Comparison of ENCODE assay signal across 8 cellular contexts in genomic region chr15:97235285-97235985, GRCh38.
DNase-seq lines count a peak whose midpoint lies in the region; ATAC-seq, FAIRE-seq and TF ChIP-seq lines count a peak whose summit lies in the region.

No MANE protein-coding gene starts in this region.

- H3K36me3 ChIP-seq in endothelial cell of umbilical vein (ENCODE audit: control insufficient read depth in 2 of 2, extremely low read depth in 1 of 2, insufficient read depth in 2 of 2, low read length in 2 of 2), result no peaks in the 10 kb centered on the region

- H3K9me3 ChIP-seq in endothelial cell of umbilical vein (replicated peaks; ENCODE audit: control insufficient read depth, insufficient read depth, low read length), result no peaks in the 10 kb centered on the region

- CTCF ChIA-PET in endothelial cell of umbilical vein (lab: Charles Lee), result interaction anchor here (0.7 to 6.3 kb wide), 13 partner anchors 9 to 1975 kb away, joined by 3 to 61 read pairs (median 5); partner anchors contain the start of gene NR2F2

- TF ChIP-seq CTCF in LNCaP clone FGC (IDR thresholded peaks at IDR 0.05; ENCODE audit: control insufficient read depth, extremely low read depth, insufficient read depth) (peak; percentile 90), endothelial cell of umbilical vein (IDR thresholded peaks at IDR 0.05; ENCODE audit: extremely low read depth in 1 of 2, insufficient read depth in 1 of 2, low read depth in 1 of 2, low read length in 2 of 2) (peak; percentile 75 to 90)

- no peak overlapping the region for H3K9ac ChIP-seq in endothelial cell of umbilical vein (replicated peaks; ENCODE audit: extremely low read depth, insufficient read depth, low read length)

- no peak for ATAC-seq in HG02610 (IDR thresholded peaks at IDR 0.05; ENCODE audit: unreplicated experiment)
- no peak for ATAC-seq in GM19397 (IDR thresholded peaks at IDR 0.05; ENCODE audit: unreplicated experiment)

- dilution Hi-C loops in endothelial cell of umbilical vein (cut with MboI; ENCODE audit: extremely low pct_ligation_motif_present, low sequenced_read_pairs), result no loop called here

- peaks cover 0 to 2% of the 10 kb centered on the region in 2 experiments for H3K27me3 ChIP-seq in endothelial cell of umbilical vein (ENCODE audit: control insufficient read depth in 2 of 2, insufficient read depth in 2 of 2, low read length in 2 of 2)

- intact Hi-C loops in endothelial cell of umbilical vein (cut with micrococcal nuclease), result loop anchor here (1.0 to 10.0 kb wide), 7 partner anchors 343 to 1978 kb away; no protein-coding TSS in a partner anchor

- peak; percentile 84 for FAIRE-seq in endothelial cell of umbilical vein (lab: Jason Lieb, UNC)

- POLR2A ChIA-PET in endothelial cell of umbilical vein (lab: Charles Lee), result no interaction called here

- no peaks in the 10 kb centered on the region for H3K9me1 ChIP-seq in endothelial cell of umbilical vein (replicated peaks; ENCODE audit: control insufficient read depth, extremely low read depth, insufficient read depth, low read length)

- H3K4me2 ChIP-seq in endothelial cell of umbilical vein (ENCODE audit: insufficient read depth, low read length), result peak overlapping the region; percentile 39

- no peak overlapping the region for H3K4me3 ChIP-seq in LNCaP clone FGC (ENCODE audit: low read depth, low read length)
- H3K4me3 ChIP-seq in endothelial cell of umbilical vein (replicated peaks in 1 of 3; ENCODE audit: insufficient read depth in 1 of 3, low read depth in 1 of 3, low read length in 3 of 3), result no peak overlapping the region

- DNase-seq in A172 (ENCODE audit: low spot score) (peak; percentile 35), GM03348 (ENCODE audit: low spot score) (peak; percentile 82), LNCaP clone FGC (ENCODE audit: low read depth) (peak; percentile 10), SW 1271 (lab: John Stamatoyannopoulos, UW) (peak; percentile 6 to 55), endothelial cell of umbilical vein (ENCODE audit: low read depth, low spot score) (peak; percentile 71), myocyte (ENCODE audit: low read depth) (peak; percentile 67)

- no peak for TF ChIP-seq POLR2A in endothelial cell of umbilical vein (IDR thresholded peaks at IDR 0.05; ENCODE audit: low read depth, low read length)

- H4K20me1 ChIP-seq in endothelial cell of umbilical vein (replicated peaks; ENCODE audit: control insufficient read depth, extremely low read depth, insufficient read depth, low read length), result no peaks in the 10 kb centered on the region

- H3K79me2 ChIP-seq in endothelial cell of umbilical vein (ENCODE audit: control insufficient read depth, insufficient read depth, low read length), result no peaks in the 10 kb centered on the region

- H2AFZ ChIP-seq in endothelial cell of umbilical vein (ENCODE audit: low read depth, low read length), result peak overlapping the region; percentile 80

- H3K4me1 ChIP-seq in endothelial cell of umbilical vein (ENCODE audit: control insufficient read depth, extremely low read depth, insufficient read depth, low read length), result no peaks in the 10 kb centered on the region

- no peak overlapping the region for H3K27ac ChIP-seq in endothelial cell of umbilical vein (ENCODE audit: insufficient read depth, low read depth, low read length)

- no TSS peak for BruUV-seq in endothelial cell of umbilical vein (replicated peaks; lab: Mats Ljungman, UMichigan)

TF ChIP-seq in endothelial cell of umbilical vein, 7 proteins besides CTCF, POLR2A, EP300 and RAD21:
- TF ChIP-seq POLR2AphosphoS5 (IDR thresholded peaks at IDR 0.05; ENCODE audit: insufficient read depth, low read depth, low read length) (no peak), MYC (IDR thresholded peaks at IDR 0.05; ENCODE audit: low read depth, low read length) (no peak), EZH2 (IDR thresholded peaks at IDR 0.05; ENCODE audit: borderline replicate concordance, low read depth, low read length, severe bottlenecking) (no peak), MAX (IDR thresholded peaks at IDR 0.05; ENCODE audit: insufficient read depth, insufficient read length) (no peak), JUN (IDR thresholded peaks at IDR 0.05; ENCODE audit: borderline replicate concordance, insufficient read depth, insufficient read length, low read depth) (no peak), GATA2 (IDR thresholded peaks at IDR 0.05; ENCODE audit: insufficient read depth, insufficient read length, low read depth, low read length) (no peak), FOS (IDR thresholded peaks at IDR 0.05; ENCODE audit: borderline replicate concordance, insufficient read depth, low read length) (no peak)

Comparison
In these comparisons a context has a peak if more than half of its experiments do, and no peak if none do; other contexts are left out.
1. DNase-seq: peak in every context shown above with its lines; median percentile 82 in GM03348; 71 in endothelial cell of umbilical vein; 67 in myocyte; 35 in A172; 30 in SW 1271; 10 in LNCaP clone FGC.